ENCODE assay signal across 20 cellular contexts in the genomic region with DNA sequence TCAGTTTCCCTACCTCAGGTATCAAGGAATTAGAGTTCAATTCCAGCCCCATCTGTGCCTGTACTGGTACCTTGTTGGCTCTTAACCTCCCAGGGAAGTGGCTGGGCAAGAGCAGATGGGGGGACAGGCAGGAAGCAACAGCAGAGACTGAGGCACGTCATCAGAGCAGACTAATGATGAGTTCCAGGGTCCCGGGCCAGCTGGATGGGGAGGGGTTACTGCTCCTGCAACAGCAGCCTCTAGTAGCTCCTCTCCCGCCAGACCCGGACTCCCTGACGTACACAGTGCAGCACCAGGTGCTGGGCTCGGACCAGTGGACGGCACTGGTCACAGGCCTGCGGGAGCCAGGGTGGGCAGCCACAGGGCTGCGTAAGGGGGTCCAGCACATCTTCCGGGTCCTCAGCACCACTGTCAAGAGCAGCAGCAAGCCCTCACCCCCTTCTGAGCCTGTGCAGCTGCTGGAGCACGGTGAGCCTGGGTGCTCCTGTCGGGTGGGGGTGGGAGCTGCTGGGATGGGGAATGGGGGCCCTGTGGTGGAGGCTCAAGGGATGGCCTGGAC. TPM values are rescaled to one million over a fixed set of nuclear protein-coding genes. Genes with fewer than 3 reads are reported as not detected.
"Had no signal": no experiment of that assay in that cellular context is flagged by ENCODE, and none has a peak within 500 bp of the region (broad histone marks: within the 10 kb centered on the region; RNA-seq: fewer than 3 reads in every experiment).

No MANE protein-coding gene starts in this region.

- H3K4me1 ChIP-seq: colonic mucosa, suprapubic skin, upper lobe of right lung had no signal

- H3K4me3 Mint-ChIP-seq: naive thymus-derived CD4-positive, alpha-beta T cell; nephron progenitor cell had no signal

- ATAC-seq: heart right ventricle; naive thymus-derived CD4-positive, alpha-beta T cell; right cardiac atrium; upper lobe of right lung had no signal

- H3K9me3 Mint-ChIP-seq: nephron progenitor cell had no signal

- DNase-seq: colonic mucosa; dorsolateral prefrontal cortex; effector CD8-positive, alpha-beta T cell; heart right ventricle; hypothalamus; kidney glomerular epithelial cell; mesendoderm; naive thymus-derived CD4-positive, alpha-beta T cell; nephron progenitor cell; right cardiac atrium; stimulated activated CD4-positive, alpha-beta T cell treated with anti-CD3 and anti-CD28 coated beads, Interleukin-2, amount 100 ng/mL, for 48 hours; stimulated activated naive CD4-positive, alpha-beta T cell treated with Interleukin-2 at 50 U/mL for 16 hours; upper lobe of right lung had no signal

- H3K36me3 ChIP-seq: colonic mucosa, neutrophil, suprapubic skin, tibial nerve, upper lobe of right lung, vagina had no signal

- H3K27me3 ChIP-seq: colonic mucosa, dorsolateral prefrontal cortex, heart right ventricle, tibial nerve, vagina had no signal

- H3K27ac ChIP-seq: colonic mucosa, dorsolateral prefrontal cortex, neutrophil, suprapubic skin, tibial nerve, upper lobe of right lung, vagina had no signal

- H3K27ac Mint-ChIP-seq: naive thymus-derived CD4-positive, alpha-beta T cell; nephron progenitor cell had no signal

- H3K4me3 ChIP-seq: colonic mucosa, dorsolateral prefrontal cortex, heart right ventricle, smooth muscle cell, suprapubic skin, tibial nerve, upper lobe of right lung, vagina had no signal

RNA-seq across cellular contexts. Expression of a gene that starts 41.6 kb away (rescaled TPM):
- total RNA-seq: lung microvascular endothelial cell, osteoblast, suprapubic skin, vagina had no signal
